8 cellular contexts compared by ENCODE assay signal in the genomic region with DNA sequence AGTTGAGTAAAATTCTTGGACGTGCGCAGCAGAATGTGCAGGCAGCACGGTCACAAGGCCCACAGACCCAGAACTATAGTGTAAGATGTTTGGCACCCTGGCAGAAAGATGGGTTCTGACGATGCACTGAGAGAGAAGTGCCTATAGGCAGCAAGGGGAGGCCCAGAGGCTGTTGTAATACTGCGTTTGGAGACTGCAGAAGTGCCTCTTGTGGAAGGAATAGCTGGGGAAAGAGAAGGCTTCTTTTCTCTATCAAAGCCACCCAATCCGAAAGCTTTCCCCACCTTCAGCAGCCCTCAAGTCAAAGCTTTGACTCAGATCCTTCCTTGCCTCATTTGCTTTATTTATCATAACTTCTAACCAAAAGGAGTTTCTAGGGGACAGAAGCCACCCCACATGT. TPM values are rescaled to one million over a fixed set of nuclear protein-coding genes. Genes with fewer than 3 reads are reported as not detected.
DNase-seq lines count a peak whose midpoint lies in the region; ATAC-seq, FAIRE-seq and TF ChIP-seq lines count a peak whose summit lies in the region.

No MANE protein-coding gene starts in this region.

- H3K4me1 Mint-ChIP-seq in Caco-2 (ENCODE audit: low read depth, unreplicated experiment) (peaks cover 23% of the 10 kb centered on the region), neural crest cell (peaks cover 25% of the 10 kb centered on the region)

- POLR2A ChIA-PET in Caco-2 (lab: Charles Lee): no interaction called here

- DNase-seq in Caco-2 (no peak), LNCaP clone FGC (ENCODE audit: low read depth) (no peak), bronchial epithelial cell (ENCODE audit: low read depth) (peak; percentile 3), neural crest cell (ENCODE audit: low read depth, low spot score) (no peak), tibial nerve (ENCODE audit: low spot score in 2 of 2) (no peak), GM19240 (ENCODE audit: insufficient read length, low spot score) (no peak), urothelium cell line (ENCODE audit: low spot score) (no peak)

- intact Hi-C loops in Caco-2 (cut with micrococcal nuclease; ENCODE audit: unreplicated experiment): no loop called here

- H3K4me1 ChIP-seq in Caco-2 (peaks cover 42% of the 10 kb centered on the region), tibial nerve (peaks cover 0 to 26% (median 5%) of the 10 kb centered on the region in 4 donors)

- H3K36me3 ChIP-seq in Caco-2 (ENCODE audit: control insufficient read depth, insufficient read depth, low read length): no peaks in the 10 kb centered on the region
- H3K36me3 ChIP-seq in bronchial epithelial cell (ENCODE audit: control insufficient read depth, insufficient read depth, low read length): no peaks in the 10 kb centered on the region
- no peaks in the 10 kb centered on the region for H3K36me3 ChIP-seq in tibial nerve

- no peak for TF ChIP-seq CTCF in Caco-2 (IDR thresholded peaks at IDR 0.05; ENCODE audit: insufficient read depth in 1 of 2, low read depth in 1 of 2, low read length in 1 of 2, severe bottlenecking in 1 of 2, unreplicated experiment in 1 of 2)
- no peak for TF ChIP-seq CTCF in LNCaP clone FGC (IDR thresholded peaks at IDR 0.05; ENCODE audit: control insufficient read depth, extremely low read depth, insufficient read depth)
- no peak for TF ChIP-seq CTCF in bronchial epithelial cell (IDR thresholded peaks at IDR 0.05; ENCODE audit: insufficient read depth, low read length, severe bottlenecking)
- no peak for TF ChIP-seq CTCF in neural crest cell (conservative IDR thresholded peaks at IDR 0.05)
- no peak for TF ChIP-seq CTCF in tibial nerve (IDR thresholded peaks at IDR 0.05)

- no peaks in the 10 kb centered on the region for H3K27me3 ChIP-seq in Caco-2 (replicated peaks; ENCODE audit: control insufficient read depth, insufficient read depth, low read length)
- no peaks in the 10 kb centered on the region for H3K27me3 ChIP-seq in bronchial epithelial cell (ENCODE audit: control insufficient read depth, insufficient read depth, low read length)
- no peaks in the 10 kb centered on the region for H3K27me3 ChIP-seq in tibial nerve

- TF ChIP-seq EP300 in tibial nerve (IDR thresholded peaks at IDR 0.05): no peak

- TF ChIP-seq POLR2A in tibial nerve (IDR thresholded peaks at IDR 0.05): no peak

- no peak for ATAC-seq in HG02642 (IDR thresholded peaks at IDR 0.05; ENCODE audit: poor library complexity, unreplicated experiment)

- peak overlapping the region; percentile 74 for H3K4me3 Mint-ChIP-seq in Caco-2 (ENCODE audit: unreplicated experiment)
- H3K4me3 Mint-ChIP-seq in neural crest cell: peak overlapping the region; percentile 91

- H3K4me3 ChIP-seq in Caco-2 (ENCODE audit: low read depth, low read length) (peak overlapping the region; percentile 78), LNCaP clone FGC (ENCODE audit: low read depth, low read length) (peak overlapping the region; percentile 93), bronchial epithelial cell (ENCODE audit: low read depth, low read length) (peak overlapping the region; percentile 92), tibial nerve (no peak overlapping the region)

- no peak for FAIRE-seq in bronchial epithelial cell (lab: Jason Lieb, UNC)
- FAIRE-seq in urothelium cell line (lab: Jason Lieb, UNC): no peak

- no peaks in the 10 kb centered on the region for H3K9me3 Mint-ChIP-seq in Caco-2 (ENCODE audit: unreplicated experiment)
- no peaks in the 10 kb centered on the region for H3K9me3 Mint-ChIP-seq in neural crest cell

- peaks cover 54% of the 10 kb centered on the region for H3K36me3 Mint-ChIP-seq in Caco-2 (ENCODE audit: insufficient read depth, unreplicated experiment)
- no peaks in the 10 kb centered on the region for H3K36me3 Mint-ChIP-seq in neural crest cell (ENCODE audit: low read depth)

- H3K27ac Mint-ChIP-seq in Caco-2 (ENCODE audit: unreplicated experiment): peak overlapping the region; percentile 89
- no peak overlapping the region for H3K27ac Mint-ChIP-seq in neural crest cell (ENCODE audit: unreplicated experiment)

- CTCF ChIA-PET in Caco-2 (lab: Charles Lee): no interaction called here

- H3K27ac ChIP-seq in tibial nerve: peak overlapping the region in 2 of 4 donors; percentile 99

- H3K27me3 Mint-ChIP-seq in Caco-2 (ENCODE audit: insufficient read depth, unreplicated experiment) (no peaks in the 10 kb centered on the region), neural crest cell (ENCODE audit: low read depth) (peaks cover 5% of the 10 kb centered on the region)

- no TSS peak for BruUV-seq in Caco-2 (replicated peaks; lab: Mats Ljungman, UMichigan)

- WGBS in tibial nerve, 2 donors: 34 to 47% methylated on average over 6 of the region's 6 CpGs

- H3K9me3 ChIP-seq in Caco-2 (no peaks in the 10 kb centered on the region), tibial nerve (no peaks in the 10 kb centered on the region)

RNA-seq across cellular contexts. Expression of a gene that starts 5.2 kb away (rescaled TPM):
- total RNA-seq in Caco-2 (2022) (64.4 and 67.1 TPM in 2 replicates), bronchial epithelial cell (11.6 and 24.6 TPM in 2 replicates), neural crest cell (92.2 and 97.4 TPM in 2 replicates), tibial nerve (10 to 100 TPM; 40.2 to 59.4 (median 43.1) TPM)

Comparison
In these comparisons a context has a peak if more than half of its experiments do, and no peak if none do; other contexts are left out.
1. H3K4me3 ChIP-seq: peak in Caco-2 (single experiment), LNCaP clone FGC (single experiment) and bronchial epithelial cell (single experiment); none in tibial nerve (0 of 4).